In the genomic region with DNA sequence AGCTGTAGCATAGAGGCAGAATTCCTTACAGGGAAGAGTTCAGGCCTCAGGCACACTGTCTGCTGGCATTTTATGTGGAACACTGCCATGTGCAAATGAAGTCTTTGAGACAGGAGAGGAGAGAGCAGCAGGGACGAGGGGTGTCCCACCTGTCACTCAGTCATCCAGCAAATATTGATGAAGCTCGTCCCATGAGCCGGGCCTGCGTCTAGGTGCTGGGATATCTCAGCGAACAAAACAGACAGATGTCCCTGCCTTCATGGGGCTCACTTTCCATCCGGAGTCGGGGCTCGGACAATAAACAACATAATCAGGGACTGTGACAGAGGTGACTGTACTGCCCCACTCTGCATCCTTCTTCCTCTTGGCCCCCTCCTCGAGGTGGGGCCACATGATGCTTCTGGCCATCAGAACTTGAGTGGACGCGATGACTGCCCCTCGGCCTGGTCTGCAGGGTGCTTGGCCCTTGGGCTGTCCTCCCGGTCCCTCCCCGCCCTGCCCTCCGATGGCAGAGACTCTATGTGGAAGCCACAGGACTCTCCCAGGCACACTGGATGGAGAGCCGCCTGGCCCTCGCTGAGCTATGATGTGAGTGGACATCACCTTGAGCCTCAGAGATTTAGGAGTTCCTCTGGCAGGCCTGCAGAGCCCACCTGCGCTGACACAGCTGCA, we compare ENCODE assay signal across 10 cellular contexts.
DNase-seq lines count a peak whose midpoint lies in the region; ATAC-seq, FAIRE-seq and TF ChIP-seq lines count a peak whose summit lies in the region.
"Had no signal": no experiment of that assay in that cellular context is flagged by ENCODE, and none has a peak within 500 bp of the region (broad histone marks: within the 10 kb centered on the region; RNA-seq: fewer than 3 reads in every experiment).

No MANE protein-coding gene starts in this region.

- H3K79me2 ChIP-seq in endothelial cell of umbilical vein (ENCODE audit: control insufficient read depth, insufficient read depth, low read length): no peaks in the 10 kb centered on the region

- ATAC-seq in Panc1: no peak
- ATAC-seq in sciatic nerve: no peak

- H3K4me1 ChIP-seq in CD4-positive, alpha-beta memory T cell (ENCODE audit: insufficient read depth, low read length): peaks cover 74% of the 10 kb centered on the region
- H3K4me1 ChIP-seq in Panc1 (ENCODE audit: control insufficient read depth, insufficient read depth, low read length) (peaks cover 53% of the 10 kb centered on the region), endothelial cell of umbilical vein (ENCODE audit: control insufficient read depth, extremely low read depth, insufficient read depth, low read length) (peaks cover 22% of the 10 kb centered on the region), tibial artery (peaks cover 0 to 54% (median 10%) of the 10 kb centered on the region in 4 donors)

- H2AFZ ChIP-seq in endothelial cell of umbilical vein (ENCODE audit: low read depth, low read length): peak overlapping the region; percentile 65

- TF ChIP-seq CTCF in Panc1 (IDR thresholded peaks at IDR 0.05): no peak
- no peak for TF ChIP-seq CTCF in endothelial cell of umbilical vein (IDR thresholded peaks at IDR 0.05; ENCODE audit: extremely low read depth in 1 of 2, insufficient read depth in 1 of 2, low read depth in 1 of 2, low read length in 2 of 2)
- TF ChIP-seq CTCF in GM10266 (IDR thresholded peaks at IDR 0.05; ENCODE audit: control insufficient read depth, insufficient read depth, low read depth, missing control alignments): no peak
- TF ChIP-seq CTCF in tibial artery (IDR thresholded peaks at IDR 0.05): no peak

- peak overlapping the region; percentile 84 for H3K27ac ChIP-seq in CD4-positive, alpha-beta memory T cell (ENCODE audit: low read depth, low read length)
- peak overlapping the region; percentile 90 for H3K27ac ChIP-seq in Panc1 (ENCODE audit: low read length)
- no peak overlapping the region for H3K27ac ChIP-seq in endothelial cell of umbilical vein (ENCODE audit: insufficient read depth, low read depth, low read length)
- peak overlapping the region in 1 of 2 donors; percentile 30 for H3K27ac ChIP-seq in tibial artery

- BruUV-seq in Panc1 (replicated peaks; lab: Mats Ljungman, UMichigan) (no TSS peak), endothelial cell of umbilical vein (replicated peaks; lab: Mats Ljungman, UMichigan) (no TSS peak)

- peak overlapping the region; percentile 77 to 92 (median 86) for H3K4me3 Mint-ChIP-seq in CD4-positive, alpha-beta memory T cell

- peak overlapping the region; percentile 14 to 54 for H3K4me3 ChIP-seq in CD4-positive, alpha-beta memory T cell (ENCODE audit: low read length in 2 of 2)
- H3K4me3 ChIP-seq in Panc1 (ENCODE audit: low read depth in 2 of 2, low read length in 2 of 2) (no peak overlapping the region), endothelial cell of umbilical vein (replicated peaks in 1 of 3; ENCODE audit: insufficient read depth in 1 of 3, low read depth in 1 of 3, low read length in 3 of 3) (no peak overlapping the region), tibial artery (no peak overlapping the region)

- no peaks in the 10 kb centered on the region for H3K36me3 ChIP-seq in CD4-positive, alpha-beta memory T cell (ENCODE audit: insufficient read depth, low read length)
- H3K36me3 ChIP-seq in Panc1 (ENCODE audit: control insufficient read depth, insufficient read depth, low read length) (no peaks in the 10 kb centered on the region), endothelial cell of umbilical vein (ENCODE audit: control insufficient read depth in 2 of 2, extremely low read depth in 1 of 2, insufficient read depth in 2 of 2, low read length in 2 of 2) (no peaks in the 10 kb centered on the region), tibial artery (peaks cover 0 to 7% (median 0%) of the 10 kb centered on the region in 3 donors)

- no peaks in the 10 kb centered on the region for H4K20me1 ChIP-seq in endothelial cell of umbilical vein (replicated peaks; ENCODE audit: control insufficient read depth, extremely low read depth, insufficient read depth, low read length)

- POLR2A ChIA-PET in CD4-positive, alpha-beta memory T cell (lab: Charles Lee; ENCODE audit: partially characterized antibody): interaction anchor here (0.7 to 9.8 kb wide), 14 partner anchors 14 to 158 kb away, joined by 3 to 160 read pairs (median 6); a partner anchor contains a TSS
- POLR2A ChIA-PET in Panc1 (lab: Charles Lee) (no interaction called here), endothelial cell of umbilical vein (lab: Charles Lee) (no interaction called here)

- in situ Hi-C loops in Panc1 (cut with HindIII; ENCODE audit: low pct_unique_long_range_greater_than_20kb, low sequenced_read_pairs): no loop called here

- H3K9ac ChIP-seq in endothelial cell of umbilical vein (replicated peaks; ENCODE audit: extremely low read depth, insufficient read depth, low read length): no peak overlapping the region

- no peak overlapping the region for H3K4me2 ChIP-seq in endothelial cell of umbilical vein (ENCODE audit: insufficient read depth, low read length)

- FAIRE-seq in endothelial cell of umbilical vein (lab: Jason Lieb, UNC) (no peak), H54 (lab: Jason Lieb, UNC) (no peak)

- intact Hi-C loops in CD4-positive, alpha-beta memory T cell (cut with micrococcal nuclease): loop anchor here (1.0 kb wide), 1 partner anchor 19 kb away; no protein-coding TSS in a partner anchor
- intact Hi-C loops in Panc1 (cut with micrococcal nuclease; ENCODE audit: unreplicated experiment): no loop called here
- intact Hi-C loops in endothelial cell of umbilical vein (cut with micrococcal nuclease): loop anchor here (2.0 kb wide), 1 partner anchor 79 kb away; a partner anchor contains a TSS
- intact Hi-C loops in sciatic nerve (cut with DNase I): no loop called here
- intact Hi-C loops in tibial artery (cut with DNase I; ENCODE audit: low total_unique reads): no loop called here

- peak overlapping the region; percentile 93 to 100 (median 97) for H3K27ac Mint-ChIP-seq in CD4-positive, alpha-beta memory T cell

- H3K9me3 ChIP-seq in CD4-positive, alpha-beta memory T cell (ENCODE audit: control insufficient read depth in 1 of 2, low read length in 2 of 2): no peaks in the 10 kb centered on the region
- H3K9me3 ChIP-seq in Panc1 (ENCODE audit: control insufficient read depth, insufficient read depth, low read depth, low read length) (no peaks in the 10 kb centered on the region), endothelial cell of umbilical vein (replicated peaks; ENCODE audit: control insufficient read depth, insufficient read depth, low read length) (no peaks in the 10 kb centered on the region), tibial artery (no peaks in the 10 kb centered on the region)

- no peak for DNase-seq in CD4-positive, alpha-beta memory T cell
- DNase-seq in Panc1 (ENCODE audit: low read depth, low spot score) (no peak), endothelial cell of umbilical vein (ENCODE audit: low read depth, low spot score) (no peak), sciatic nerve (ENCODE audit: low spot score) (peak; percentile 60), GM10266 (ENCODE audit: extremely low spot score) (no peak), SIG-M5 treated with dmso at 0.1 percent for 504 hours (lab: John Stamatoyannopoulos, UW; ENCODE audit: unreplicated experiment) (no peak), H54 (ENCODE audit: insufficient read length, low spot score) (no peak), tibial artery (no peak)
- DNase-seq: mammary epithelial cell, NCI-H1048 had no signal

- H3K4me1 Mint-ChIP-seq in CD4-positive, alpha-beta memory T cell: peaks cover 49 to 70% (median 60%) of the 10 kb centered on the region in 4 donors

- no peaks in the 10 kb centered on the region for H3K9me1 ChIP-seq in endothelial cell of umbilical vein (replicated peaks; ENCODE audit: control insufficient read depth, extremely low read depth, insufficient read depth, low read length)

- H3K27me3 ChIP-seq in CD4-positive, alpha-beta memory T cell (ENCODE audit: insufficient read depth, low read length): no peaks in the 10 kb centered on the region
- H3K27me3 ChIP-seq in Panc1 (ENCODE audit: control insufficient read depth, insufficient read depth, low read length) (no peaks in the 10 kb centered on the region), endothelial cell of umbilical vein (ENCODE audit: control insufficient read depth in 2 of 2, insufficient read depth in 2 of 2, low read length in 2 of 2) (no peaks in the 10 kb centered on the region), tibial artery (no peaks in the 10 kb centered on the region)

- dilution Hi-C loops in endothelial cell of umbilical vein (cut with MboI; ENCODE audit: extremely low pct_ligation_motif_present, low sequenced_read_pairs): no loop called here

- peaks cover 4 to 19% of the 10 kb centered on the region in 2 donors for H3K36me3 Mint-ChIP-seq in CD4-positive, alpha-beta memory T cell

- H3K9me3 Mint-ChIP-seq in CD4-positive, alpha-beta memory T cell: no peaks in the 10 kb centered on the region

- no peaks in the 10 kb centered on the region for H3K27me3 Mint-ChIP-seq in CD4-positive, alpha-beta memory T cell

- TF ChIP-seq POLR2A in endothelial cell of umbilical vein (IDR thresholded peaks at IDR 0.05; ENCODE audit: low read depth, low read length): no peak
- no peak for TF ChIP-seq POLR2A in H54 (IDR thresholded peaks at IDR 0.05; ENCODE audit: low read depth, low read length)

- CTCF ChIA-PET in CD4-positive, alpha-beta memory T cell (lab: Charles Lee; ENCODE audit: partially characterized antibody): interaction anchor here (0.9 to 13.0 kb wide), 23 partner anchors 9 to 356 kb away, joined by 3 to 141 read pairs (median 5); a partner anchor contains a TSS
- CTCF ChIA-PET in Panc1 (lab: Charles Lee) (interaction anchor here (0.7 to 1.6 kb wide), 4 partner anchors 32 to 134 kb away, joined by 3 to 6 read pairs (median 3); no protein-coding TSS in a partner anchor), endothelial cell of umbilical vein (lab: Charles Lee) (interaction anchor here (0.6 to 5.1 kb wide), 13 partner anchors 8 to 158 kb away, joined by 3 to 47 read pairs (median 6); no protein-coding TSS in a partner anchor)

TF ChIP-seq in endothelial cell of umbilical vein, 7 proteins besides CTCF, POLR2A, EP300 and RAD21:
- no peak for TF ChIP-seq POLR2AphosphoS5 (IDR thresholded peaks at IDR 0.05; ENCODE audit: insufficient read depth, low read depth, low read length)
- TF ChIP-seq, protein P1, sequence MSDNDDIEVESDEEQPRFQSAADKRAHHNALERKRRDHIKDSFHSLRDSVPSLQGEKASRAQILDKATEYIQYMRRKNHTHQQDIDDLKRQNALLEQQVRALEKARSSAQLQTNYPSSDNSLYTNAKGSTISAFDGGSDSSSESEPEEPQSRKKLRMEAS (IDR thresholded peaks at IDR 0.05; ENCODE audit: insufficient read depth, insufficient read length): no peak
- TF ChIP-seq MYC (IDR thresholded peaks at IDR 0.05; ENCODE audit: low read depth, low read length): no peak
- no peak for TF ChIP-seq GATA2 (IDR thresholded peaks at IDR 0.05; ENCODE audit: insufficient read depth, insufficient read length, low read depth, low read length)
- TF ChIP-seq FOS (IDR thresholded peaks at IDR 0.05; ENCODE audit: borderline replicate concordance, insufficient read depth, low read length): no peak
- no peak for TF ChIP-seq JUN (IDR thresholded peaks at IDR 0.05; ENCODE audit: borderline replicate concordance, insufficient read depth, insufficient read length, low read depth)
- TF ChIP-seq EZH2 (IDR thresholded peaks at IDR 0.05; ENCODE audit: borderline replicate concordance, low read depth, low read length, severe bottlenecking): no peak

Comparison
In these comparisons a context has a peak if more than half of its experiments do, and no peak if none do; other contexts are left out.
1. H3K4me3 ChIP-seq: peak in CD4-positive, alpha-beta memory T cell (2 of 2); none in Panc1 (0 of 2), endothelial cell of umbilical vein (0 of 3) and tibial artery (0 of 2).
2. intact Hi-C loops: an anchor here in CD4-positive, alpha-beta memory T cell (1.0 kb wide) and endothelial cell of umbilical vein (2.0 kb wide); none called in Panc1, sciatic nerve and tibial artery.